In the genomic region with DNA sequence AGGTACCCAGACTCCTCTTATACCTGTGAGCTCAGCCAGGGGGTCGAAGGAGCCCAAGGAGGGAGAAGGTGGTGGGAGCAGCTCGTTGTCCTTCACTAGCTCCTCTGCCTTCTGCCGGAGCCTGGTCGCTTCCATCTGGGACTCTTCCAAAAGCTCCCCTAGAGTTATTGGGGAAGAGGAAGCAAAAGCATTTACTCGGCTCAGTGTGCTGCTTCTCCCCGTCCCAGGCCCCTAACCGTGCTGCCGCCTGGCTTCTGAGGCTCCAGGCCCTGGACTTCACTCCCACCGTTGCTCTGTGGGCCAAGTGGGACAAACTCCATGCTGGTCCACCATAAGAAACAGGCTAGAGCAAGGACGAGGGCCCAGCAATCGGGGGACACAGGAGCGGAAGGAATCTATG, we compare ENCODE assay signal across 9 cellular contexts. TPM values are rescaled to one million over a fixed set of nuclear protein-coding genes. Genes with fewer than 3 reads are reported as not detected.
DNase-seq lines count a peak whose midpoint lies in the region; ATAC-seq and TF ChIP-seq lines count a peak whose summit lies in the region.
"Had no signal": no experiment of that assay in that cellular context is flagged by ENCODE, and none has a peak within 500 bp of the region (broad histone marks: within the 10 kb centered on the region; RNA-seq: fewer than 3 reads in every experiment).

No MANE protein-coding gene starts in this region.

- no peak overlapping the region for H3K4me3 Mint-ChIP-seq in natural killer cell treated with Interleukin-12 subunit alpha and Interleukin-12 subunit beta and Interleukin-15 and Interleukin-18, amount 100 ng/mL, for 72 hours

- peaks cover 58 to 64% of the 10 kb centered on the region in 2 donors for H3K4me1 Mint-ChIP-seq in natural killer cell treated with Interleukin-12 subunit alpha and Interleukin-12 subunit beta and Interleukin-15 and Interleukin-18, amount 100 ng/mL, for 72 hours (ENCODE audit: low read depth in 2 of 2)

- intact Hi-C loops in cardiac septum (cut with DNase I) (no loop called here), aorta (cut with DNase I) (no loop called here)

- H3K4me1 ChIP-seq in cardiac muscle cell (ENCODE audit: low read depth) (peaks cover 12% of the 10 kb centered on the region), aorta (ENCODE audit: control insufficient read depth in 1 of 2, insufficient read depth in 2 of 2, low read length in 2 of 2) (peaks cover 0 to 4% of the 10 kb centered on the region in 2 donors)

- peaks cover 8% of the 10 kb centered on the region for H3K36me3 Mint-ChIP-seq in natural killer cell treated with Interleukin-12 subunit alpha and Interleukin-12 subunit beta and Interleukin-15 and Interleukin-18, amount 100 ng/mL, for 72 hours

- DNase-seq in cardiac muscle cell (ENCODE audit: low read depth in 1 of 2, low spot score in 1 of 2) (no peak), cardiac septum (ENCODE audit: low spot score) (no peak), choroid plexus epithelial cell (ENCODE audit: low read depth) (peak; percentile 47), aorta (no peak), MG63 (no peak)
- DNase-seq in natural killer cell treated with Interleukin-12 subunit alpha and Interleukin-12 subunit beta and Interleukin-15 and Interleukin-18, amount 100 ng/mL, for 72 hours (ENCODE audit: low spot score) = no peak
- DNase-seq: SHP77 treated with DMSO at 0.1 percent for 48 hours had no signal

- 33 to 37% methylated on average over 12 of the region's 12 CpGs for WGBS in aorta, 2 donors

- H3K27me3 Mint-ChIP-seq in natural killer cell treated with Interleukin-12 subunit alpha and Interleukin-12 subunit beta and Interleukin-15 and Interleukin-18, amount 100 ng/mL, for 72 hours = no peaks in the 10 kb centered on the region

- no peak overlapping the region for H3K4me3 ChIP-seq in cardiac muscle cell
- H3K4me3 ChIP-seq in choroid plexus epithelial cell (ENCODE audit: low read depth, low read length) = no peak overlapping the region
- no peak overlapping the region for H3K4me3 ChIP-seq in aorta (ENCODE audit: low read length in 2 of 2)
- no peak overlapping the region for H3K4me3 ChIP-seq in MG63

- H3K27me3 ChIP-seq in cardiac muscle cell (no peaks in the 10 kb centered on the region), aorta (ENCODE audit: control insufficient read depth in 1 of 2, insufficient read depth in 2 of 2, low read length in 1 of 2) (no peaks in the 10 kb centered on the region), MG63 (no peaks in the 10 kb centered on the region)

- H3K9me3 ChIP-seq in cardiac muscle cell (ENCODE audit: low read depth) (no peaks in the 10 kb centered on the region), aorta (ENCODE audit: control insufficient read depth, low read length) (no peaks in the 10 kb centered on the region), MG63 (no peaks in the 10 kb centered on the region)

- TF ChIP-seq CTCF in cardiac muscle cell (IDR thresholded peaks at IDR 0.05; ENCODE audit: low read depth, low read length) = no peak
- TF ChIP-seq CTCF in choroid plexus epithelial cell (conservative IDR thresholded peaks at IDR 0.05; ENCODE audit: low read depth, low read length) = no peak

- peaks cover 20% of the 10 kb centered on the region for H3K36me3 ChIP-seq in cardiac muscle cell
- H3K36me3 ChIP-seq in aorta (ENCODE audit: control insufficient read depth in 1 of 2, insufficient read depth in 2 of 2, low read length in 1 of 2) = no peaks in the 10 kb centered on the region
- H3K36me3 ChIP-seq in MG63 = peaks cover 60% of the 10 kb centered on the region

- peak overlapping the region; percentile 46 to 84 for H3K27ac Mint-ChIP-seq in natural killer cell treated with Interleukin-12 subunit alpha and Interleukin-12 subunit beta and Interleukin-15 and Interleukin-18, amount 100 ng/mL, for 72 hours

- H3K27ac ChIP-seq in cardiac muscle cell = peak overlapping the region; percentile 84
- peak overlapping the region; percentile 2 to 61 for H3K27ac ChIP-seq in aorta (ENCODE audit: low read depth in 1 of 2, low read length in 2 of 2)

- no peaks in the 10 kb centered on the region for H3K9me3 Mint-ChIP-seq in natural killer cell treated with Interleukin-12 subunit alpha and Interleukin-12 subunit beta and Interleukin-15 and Interleukin-18, amount 100 ng/mL, for 72 hours

- ATAC-seq in natural killer cell treated with Interleukin-12 subunit alpha and Interleukin-12 subunit beta and Interleukin-15 and Interleukin-18, amount 100 ng/mL, for 72 hours = no peak
- ATAC-seq in aorta (ENCODE audit: low FRiP score) (peak; percentile 9), HG03095 (IDR thresholded peaks at IDR 0.05; ENCODE audit: unreplicated experiment) (no peak), HG02981 (IDR thresholded peaks at IDR 0.05; ENCODE audit: unreplicated experiment) (no peak)

RNA-seq across cellular contexts. Expression of gene TNIP1, which starts 17.2 kb away (rescaled TPM):
- total RNA-seq in cardiac muscle cell (134 and 147 TPM in 2 replicates), cardiac septum (110 TPM), aorta (100 to 1,000 TPM in 1 of 2 donors, 10 to 100 TPM in 1; 83.3 to 105 TPM)
- polyA plus RNA-seq in cardiac muscle cell (94.9 and 104 TPM in 2 replicates), aorta (10 to 100 TPM; 63.3 to 80.3 TPM)
- 100 to 1,000 TPM; 154 to 260 TPM for total RNA-seq in natural killer cell treated with Interleukin-12 subunit alpha and Interleukin-12 subunit beta and Interleukin-15 and Interleukin-18, amount 100 ng/mL, for 72 hours
- 74.2 and 76.6 TPM in 2 replicates for total RNA-seq in MG63 (2014; rRNA removed; shearing (Covaris generic); ENCODE audit: low replicate concordance)

RNA-seq across cellular contexts. Expression of gene GPX3, which starts 43.2 kb away (rescaled TPM):
- total RNA-seq in cardiac muscle cell (46.6 and 73.7 TPM in 2 replicates), cardiac septum (461 TPM), aorta (1,000 to 10,000 TPM in 1 of 2 donors, 100 to 1,000 TPM in 1; 694 to 1,257 TPM)
- polyA plus RNA-seq in cardiac muscle cell (79.8 and 121 TPM in 2 replicates), aorta (100 to 1,000 TPM; 514 to 520 TPM)
- not detected for total RNA-seq in natural killer cell treated with Interleukin-12 subunit alpha and Interleukin-12 subunit beta and Interleukin-15 and Interleukin-18, amount 100 ng/mL, for 72 hours
- total RNA-seq in MG63 (2014; rRNA removed; shearing (Covaris generic); ENCODE audit: low replicate concordance) = 2.3 and 5.6 TPM in 2 replicates
